ENCODE assay signal across 8 cellular contexts in genomic region chr20:3781153-3781910, GRCh38. TPM values are rescaled to one million over a fixed set of nuclear protein-coding genes. Genes with fewer than 3 reads are reported as not detected.
DNase-seq lines count a peak whose midpoint lies in the region; ATAC-seq, FAIRE-seq and TF ChIP-seq lines count a peak whose summit lies in the region.

TSS of gene SPEF1 (minus strand) at chr20:3781448. CDS start at chr20:3781287, 161 bp downstream.

- H3K14ac ChIP-seq in mesenchymal stem cell (ENCODE audit: low read length in 2 of 2), result no peak within 1 kb of the TSS

- ATAC-seq in HG03196 (IDR thresholded peaks at IDR 0.05; ENCODE audit: unreplicated experiment), result peak; percentile 39

- H2AK5ac ChIP-seq in mesenchymal stem cell (ENCODE audit: low read length, severe bottlenecking), result no peak within 1 kb of the TSS

- no peak within 1 kb of the TSS for H2BK5ac ChIP-seq in mesenchymal stem cell (ENCODE audit: low read depth, low read length, poor library complexity, severe bottlenecking)

- peaks cover 18% of the 10 kb centered on the region for H3K79me1 ChIP-seq in mesenchymal stem cell (replicated peaks; ENCODE audit: low read length, poor library complexity, severe bottlenecking)

- H3K4ac ChIP-seq in mesenchymal stem cell (ENCODE audit: low read depth in 1 of 2, low read length in 2 of 2), result no peak within 1 kb of the TSS

- peak; percentile 99 for FAIRE-seq in endothelial cell of umbilical vein (lab: Jason Lieb, UNC)

- BruUV-seq in endothelial cell of umbilical vein (replicated peaks; lab: Mats Ljungman, UMichigan), result no TSS peak

- H3K18ac ChIP-seq in mesenchymal stem cell (ENCODE audit: low read depth in 1 of 2, low read length in 2 of 2), result no peak within 1 kb of the TSS

- H2AFZ ChIP-seq in endothelial cell of umbilical vein (ENCODE audit: low read depth, low read length) (no peak within 1 kb of the TSS), mesenchymal stem cell (ENCODE audit: low read depth, low read length) (peak within 1 kb of the TSS; percentile 55)

- in situ Hi-C loops in GM13977 (cut with MboI; ENCODE audit: low pct_unique_long_range_greater_than_20kb, low sequenced_read_pairs, unreplicated experiment), result no loop called here

- TF ChIP-seq POLR2A in endothelial cell of umbilical vein (IDR thresholded peaks at IDR 0.05; ENCODE audit: low read depth, low read length), result peak; percentile 68

- H3K4me3 ChIP-seq in AG09309 (ENCODE audit: control insufficient read depth, low read depth, low read length), result peak within 1 kb of the TSS; percentile 48
- peak within 1 kb of the TSS; percentile 45 for H3K4me3 ChIP-seq in WI38 (ENCODE audit: low read depth, low read length)
- peak within 1 kb of the TSS in 2 of 3 experiments; percentile 3 to 17 for H3K4me3 ChIP-seq in endothelial cell of umbilical vein (replicated peaks in 1 of 3; ENCODE audit: insufficient read depth in 1 of 3, low read depth in 1 of 3, low read length in 3 of 3)
- H3K4me3 ChIP-seq in mesenchymal stem cell (ENCODE audit: insufficient read depth in 1 of 2, low read depth in 1 of 2, low read length in 2 of 2), result peak within 1 kb of the TSS; percentile 56 to 67

- no peaks in the 10 kb centered on the region for H3K9me1 ChIP-seq in endothelial cell of umbilical vein (replicated peaks; ENCODE audit: control insufficient read depth, extremely low read depth, insufficient read depth, low read length)

- DNase-seq in AG09309 (ENCODE audit: low read depth) (peak; percentile 77), GM13977 (ENCODE audit: low spot score) (peak; percentile 90), NCI-H345 (lab: John Stamatoyannopoulos, UW) (peak; percentile 93), endothelial cell of umbilical vein (ENCODE audit: low read depth, low spot score) (peak; percentile 90), mesenchymal stem cell (peak; percentile 95)

- peak within 1 kb of the TSS; percentile 46 for H2BK15ac ChIP-seq in mesenchymal stem cell (ENCODE audit: low read depth, poor library complexity, severe bottlenecking)

- no peak within 1 kb of the TSS for H4K91ac ChIP-seq in mesenchymal stem cell (ENCODE audit: low read length)

- H2BK120ac ChIP-seq in mesenchymal stem cell (ENCODE audit: low read depth, low read length), result no peak within 1 kb of the TSS

- H3K27ac ChIP-seq in endothelial cell of umbilical vein (ENCODE audit: insufficient read depth, low read depth, low read length) (no peak within 1 kb of the TSS), mesenchymal stem cell (ENCODE audit: low read length, poor library complexity, severe bottlenecking) (no peak within 1 kb of the TSS), temporal lobe (ENCODE audit: low read depth, low read length) (peak within 1 kb of the TSS; percentile 47)

- TF ChIP-seq CTCF in AG09309 (IDR thresholded peaks at IDR 0.05; ENCODE audit: control insufficient read depth, insufficient read depth, low read depth, low read length, missing control alignments) (peak; percentile 74), GM13977 (IDR thresholded peaks at IDR 0.05; ENCODE audit: extremely low read depth, insufficient read depth, missing control alignments) (peak; percentile 37), WI38 (IDR thresholded peaks at IDR 0.05; ENCODE audit: low read depth, low read length) (peak; percentile 42), endothelial cell of umbilical vein (IDR thresholded peaks at IDR 0.05; ENCODE audit: extremely low read depth in 1 of 2, insufficient read depth in 1 of 2, low read depth in 1 of 2, low read length in 2 of 2) (peak; percentile 42 to 56)

- H3K36me3 ChIP-seq in endothelial cell of umbilical vein (ENCODE audit: control insufficient read depth in 2 of 2, extremely low read depth in 1 of 2, insufficient read depth in 2 of 2, low read length in 2 of 2) (peaks cover 0 to 5% of the 10 kb centered on the region in 2 experiments), mesenchymal stem cell (ENCODE audit: control insufficient read depth in 1 of 2, insufficient read depth in 2 of 2, low read depth in 1 of 2, low read length in 2 of 2) (peaks cover 23 to 29% of the 10 kb centered on the region in 2 experiments)

- peaks cover 31% of the 10 kb centered on the region for H3K79me2 ChIP-seq in endothelial cell of umbilical vein (ENCODE audit: control insufficient read depth, insufficient read depth, low read length)

- no peaks in the 10 kb centered on the region for H4K20me1 ChIP-seq in endothelial cell of umbilical vein (replicated peaks; ENCODE audit: control insufficient read depth, extremely low read depth, insufficient read depth, low read length)

- dilution Hi-C loops in endothelial cell of umbilical vein (cut with MboI; ENCODE audit: extremely low pct_ligation_motif_present, low sequenced_read_pairs), result no loop called here

- no peak within 1 kb of the TSS for H2BK12ac ChIP-seq in mesenchymal stem cell (ENCODE audit: low read length in 2 of 2)

- H4K8ac ChIP-seq in mesenchymal stem cell (ENCODE audit: low read length), result peak within 1 kb of the TSS; percentile 62

- H3K9me3 ChIP-seq in endothelial cell of umbilical vein (replicated peaks; ENCODE audit: control insufficient read depth, insufficient read depth, low read length), result no peaks in the 10 kb centered on the region
- no peaks in the 10 kb centered on the region for H3K9me3 ChIP-seq in mesenchymal stem cell (ENCODE audit: control insufficient read depth, low read length)

- H3K4me1 ChIP-seq in endothelial cell of umbilical vein (ENCODE audit: control insufficient read depth, extremely low read depth, insufficient read depth, low read length) (peaks cover 28% of the 10 kb centered on the region), mesenchymal stem cell (ENCODE audit: control insufficient read depth, insufficient read depth, low read depth, low read length) (peaks cover 50% of the 10 kb centered on the region)

- CTCF ChIA-PET in endothelial cell of umbilical vein (lab: Charles Lee), result interaction anchor here (0.6 to 2.0 kb wide), 20 partner anchors 13 to 304 kb away, joined by 3 to 32 read pairs (median 5); partner anchors contain the start of genes ADAM33, ADISSP, AP5S1 and CDC25B

- peak within 1 kb of the TSS; percentile 19 for H3K4me2 ChIP-seq in endothelial cell of umbilical vein (ENCODE audit: insufficient read depth, low read length)
- peak within 1 kb of the TSS; percentile 89 for H3K4me2 ChIP-seq in mesenchymal stem cell (ENCODE audit: low read length, poor library complexity, severe bottlenecking)

- H3K9ac ChIP-seq in endothelial cell of umbilical vein (replicated peaks; ENCODE audit: extremely low read depth, insufficient read depth, low read length) (no peak within 1 kb of the TSS), mesenchymal stem cell (ENCODE audit: low read length) (peak within 1 kb of the TSS; percentile 60)

- intact Hi-C loops in endothelial cell of umbilical vein (cut with micrococcal nuclease), result loop anchor here (1.0 kb wide), 4 partner anchors 13 to 105 kb away; no protein-coding TSS in a partner anchor

- POLR2A ChIA-PET in endothelial cell of umbilical vein (lab: Charles Lee), result interaction anchor here (0.5 to 0.7 kb wide), 2 partner anchors 15 to 73 kb away, joined by 3 to 4 read pairs; partner anchors contain the start of gene CDC25B

- 15% methylated on average over 28 of the region's 28 CpGs for WGBS in mesenchymal stem cell

- H3K23ac ChIP-seq in mesenchymal stem cell (ENCODE audit: low read length in 2 of 2), result no peak within 1 kb of the TSS

- H3K27me3 ChIP-seq in endothelial cell of umbilical vein (ENCODE audit: control insufficient read depth in 2 of 2, insufficient read depth in 2 of 2, low read length in 2 of 2) (peaks cover 8 to 19% of the 10 kb centered on the region in 2 experiments), mesenchymal stem cell (ENCODE audit: control insufficient read depth in 1 of 2, insufficient read depth in 1 of 2, low read length in 2 of 2) (peaks cover 0 to 13% of the 10 kb centered on the region in 2 experiments)

TF ChIP-seq in endothelial cell of umbilical vein, 7 proteins besides CTCF, POLR2A, EP300 and RAD21:
- TF ChIP-seq FOS (IDR thresholded peaks at IDR 0.05; ENCODE audit: borderline replicate concordance, insufficient read depth, low read length), result no peak
- no peak for TF ChIP-seq MYC (IDR thresholded peaks at IDR 0.05; ENCODE audit: low read depth, low read length)
- TF ChIP-seq POLR2AphosphoS5 (IDR thresholded peaks at IDR 0.05; ENCODE audit: insufficient read depth, low read depth, low read length), result peak; percentile 72
- no peak for TF ChIP-seq JUN (IDR thresholded peaks at IDR 0.05; ENCODE audit: borderline replicate concordance, insufficient read depth, insufficient read length, low read depth)
- peak; percentile 34 for TF ChIP-seq MAX (IDR thresholded peaks at IDR 0.05; ENCODE audit: insufficient read depth, insufficient read length)
- no peak for TF ChIP-seq GATA2 (IDR thresholded peaks at IDR 0.05; ENCODE audit: insufficient read depth, insufficient read length, low read depth, low read length)
TF ChIP-seq in endothelial cell of umbilical vein: peak in this region for 2.

RNA-seq across cellular contexts. Expression of gene SPEF1, which starts in this region (rescaled TPM):
- 0.32 and 0.44 TPM in 2 replicates for total RNA-seq in endothelial cell of umbilical vein
- polyA plus RNA-seq in endothelial cell of umbilical vein, result 0.07 and 0.10 TPM in 2 replicates
- not detected in 2 replicates for polyA plus RNA-seq in endothelial cell of umbilical vein (2011; cell fraction: cytosol; rRNA removed)
- 0.38 and 0.43 TPM in 2 replicates for polyA plus RNA-seq in endothelial cell of umbilical vein (2011; cell fraction: nucleus; rRNA removed)
- not detected in 2 replicates for polyA plus RNA-seq in endothelial cell of umbilical vein (2012)
- polyA minus RNA-seq in endothelial cell of umbilical vein, result 0.15 TPM in 1 of 2 replicates, not detected in the other
- polyA minus RNA-seq in endothelial cell of umbilical vein (2011; cell fraction: cytosol; rRNA and poly(A)+ RNA removed), result not detected
- not detected in 2 replicates for polyA minus RNA-seq in endothelial cell of umbilical vein (2011; cell fraction: nucleus; rRNA and poly(A)+ RNA removed)
- 0.07 TPM for polyA plus RNA-seq in mesenchymal stem cell (2013, experiment 1 of 2)
- 0.07 TPM for polyA plus RNA-seq in mesenchymal stem cell (2013, experiment 2 of 2)
- total RNA-seq in temporal lobe, result 0.98 TPM

Comparison
In these comparisons a context has a peak if more than half of its experiments do, and no peak if none do; other contexts are left out.
1. Peak in DNase-seq, H3K4me3 ChIP-seq and H3K4me2 ChIP-seq in endothelial cell of umbilical vein; RNA of the gene not detected or under 1 TPM.
2. H3K4me3 ChIP-seq: peak in every context shown above with its lines; median percentile 62 in mesenchymal stem cell; 48 in AG09309; 45 in WI38; 10 in endothelial cell of umbilical vein.